ENCODE assay signal across 13 cellular contexts in the genomic region with DNA sequence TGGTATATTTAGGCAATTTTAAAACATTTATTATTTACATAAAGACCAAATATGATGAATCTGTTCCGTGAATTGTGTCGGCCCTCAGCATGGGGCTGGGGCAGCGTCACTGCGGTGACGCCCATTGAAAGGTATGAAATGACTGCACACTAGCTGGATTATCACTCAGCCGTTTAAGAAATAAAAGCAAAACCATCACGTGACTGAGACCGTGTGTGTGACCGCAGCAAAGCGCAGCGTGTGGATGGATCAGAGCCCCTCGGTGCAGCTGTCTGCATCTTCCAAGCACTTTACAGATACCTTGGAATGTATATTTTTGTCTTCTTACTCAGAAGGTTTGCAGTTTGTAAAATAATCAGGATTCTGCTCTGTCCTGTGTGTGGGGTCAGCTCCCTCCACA. TPM values are rescaled to one million over a fixed set of nuclear protein-coding genes. Genes with fewer than 3 reads are reported as not detected.
DNase-seq lines count a peak whose midpoint lies in the region; ATAC-seq and TF ChIP-seq lines count a peak whose summit lies in the region.
"Had no signal": no experiment of that assay in that cellular context is flagged by ENCODE, and none has a peak within 500 bp of the region (broad histone marks: within the 10 kb centered on the region; RNA-seq: fewer than 3 reads in every experiment).

No MANE protein-coding gene starts in this region.

- H3K36me3 ChIP-seq in cardiac muscle cell (peaks cover 32% of the 10 kb centered on the region), lower lobe of right lung (peaks cover 75% of the 10 kb centered on the region)

- DNase-seq in cardiac muscle cell (ENCODE audit: low read depth in 1 of 2, low spot score in 1 of 2) (no peak), left ventricle myocardium superior (no peak), astrocyte of the cerebellum (ENCODE audit: low read depth) (peak; percentile 42), lower lobe of right lung (no peak), NCI-H345 (lab: John Stamatoyannopoulos, UW) (no peak), NCI-H524 treated with DMSO at 0.1 percent for 48 hours (lab: John Stamatoyannopoulos, UW) (no peak)
- DNase-seq in stimulated activated CD4-positive, alpha-beta T cell treated with anti-CD3 and anti-CD28 coated beads, Interleukin-4, amount 100 ng/mL, for 1 hour, result no peak
- DNase-seq: activated CD4-positive, alpha-beta T cell treated with anti-CD3 and anti-CD28 coated beads, Interleukin-2, amount 50 U/mL, for 4 hours; DMS153; HCEC 1CT; NCI-H2029 had no signal

- H3K4me1 ChIP-seq in cardiac muscle cell (ENCODE audit: low read depth) (peaks cover 9% of the 10 kb centered on the region), lower lobe of right lung (peaks cover 39% of the 10 kb centered on the region)

- H3K4me3 ChIP-seq in cardiac muscle cell, result no peak overlapping the region
- no peak overlapping the region for H3K4me3 ChIP-seq in astrocyte of the cerebellum (ENCODE audit: low read depth, low read length)
- peak overlapping the region; percentile 18 for H3K4me3 ChIP-seq in lower lobe of right lung
- H3K4me3 ChIP-seq: smooth muscle cell had no signal

- intact Hi-C loops in left ventricle myocardium superior (cut with micrococcal nuclease), result no loop called here
- intact Hi-C loops in lower lobe of right lung (cut with DNase I), result no loop called here

- in situ Hi-C loops in astrocyte of the cerebellum (cut with HindIII; ENCODE audit: low sequenced_read_pairs), result no loop called here

- H3K27ac ChIP-seq in cardiac muscle cell (peak overlapping the region; percentile 10), lower lobe of right lung (peak overlapping the region; percentile 83)

- no peak for ATAC-seq in left ventricle myocardium superior
- ATAC-seq in lower lobe of right lung, result no peak
- no peak for ATAC-seq in HG03175 (IDR thresholded peaks at IDR 0.05; ENCODE audit: unreplicated experiment)

- TF ChIP-seq CTCF in cardiac muscle cell (IDR thresholded peaks at IDR 0.05; ENCODE audit: low read depth, low read length) (no peak), astrocyte of the cerebellum (IDR thresholded peaks at IDR 0.05; ENCODE audit: low read depth, low read length, missing control alignments) (no peak), lower lobe of right lung (IDR thresholded peaks at IDR 0.05) (no peak)

- H3K27me3 ChIP-seq in cardiac muscle cell (no peaks in the 10 kb centered on the region), lower lobe of right lung (ENCODE audit: low read depth) (no peaks in the 10 kb centered on the region)

- no peaks in the 10 kb centered on the region for H3K9me3 ChIP-seq in cardiac muscle cell (ENCODE audit: low read depth)
- no peaks in the 10 kb centered on the region for H3K9me3 ChIP-seq in lower lobe of right lung

RNA-seq across cellular contexts. Expression of gene WDR45B, which starts 45.3 kb away (rescaled TPM):
- 83.2 and 111 TPM in 2 replicates for total RNA-seq in cardiac muscle cell
- 99.5 and 105 TPM in 2 replicates for polyA plus RNA-seq in cardiac muscle cell
- total RNA-seq in left ventricle myocardium superior, result 37.3 TPM
- total RNA-seq in lower lobe of right lung, result 66.1 TPM
